18 cellular contexts compared by ENCODE assay signal in the genomic region with DNA sequence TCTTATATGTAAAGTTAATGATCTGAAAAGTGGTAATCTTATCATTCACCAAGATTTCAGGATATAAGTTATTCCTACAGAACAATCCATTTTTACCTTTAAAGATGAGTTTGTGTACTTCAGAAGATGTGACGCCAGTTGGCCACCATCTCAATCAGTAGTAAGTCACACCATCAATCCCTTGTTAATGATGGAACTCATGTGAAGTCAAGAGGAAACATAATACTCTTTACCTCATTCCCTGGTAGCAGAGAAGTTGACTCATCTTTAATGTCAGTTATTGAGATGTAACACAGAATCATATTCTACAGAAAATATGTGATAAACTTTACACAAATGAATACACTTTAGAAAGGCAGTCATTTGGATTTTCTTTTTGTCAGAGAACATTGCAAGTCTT. TPM values are rescaled to one million over a fixed set of nuclear protein-coding genes. Genes with fewer than 3 reads are reported as not detected.
A peak's percentile ranks its signal among the peaks of the same experiment; 100 is the strongest.
DNase-seq lines count a peak whose midpoint lies in the region; ATAC-seq and TF ChIP-seq lines count a peak whose summit lies in the region.
"Had no signal": no experiment of that assay in that cellular context is flagged by ENCODE, and none has a peak within 500 bp of the region (broad histone marks: within the 10 kb centered on the region; RNA-seq: fewer than 3 reads in every experiment).

No MANE protein-coding gene starts in this region.

- H3K4me3 Mint-ChIP-seq in activated naive CD4-positive, alpha-beta T cell treated with anti-CD3 and anti-CD28 coated beads, Interleukin-2, amount 50 U/mL, for 24 hours, result peak overlapping the region; percentile 96
- H3K4me3 Mint-ChIP-seq in activated naive CD8-positive, alpha-beta T cell treated with anti-CD3 and anti-CD28 coated beads, Interleukin-2, amount 50 U/mL, for 24 hours, result peak overlapping the region; percentile 94
- peak overlapping the region; percentile 83 for H3K4me3 Mint-ChIP-seq in stimulated activated effector memory CD8-positive, alpha-beta T cell treated with anti-CD3 and anti-CD28 coated beads, Interleukin-12 subunit alpha, Interleukin-12 subunit beta, amount 100 ng/mL, for 72 hours
- H3K4me3 Mint-ChIP-seq: mesothelial cell of epicardium had no signal

- no peak overlapping the region; a peak in 1 of 4 replicates for H4K8ac ChIP-seq in IMR-90 (ENCODE audit: low read depth in 2 of 2, low read length in 2 of 2)

- no peak for TF ChIP-seq RAD21 in IMR-90 (IDR thresholded peaks at IDR 0.05; ENCODE audit: low read length)

- no peaks in the 10 kb centered on the region for H3K27me3 Mint-ChIP-seq in activated naive CD4-positive, alpha-beta T cell treated with anti-CD3 and anti-CD28 coated beads, Interleukin-2, amount 50 U/mL, for 24 hours
- no peaks in the 10 kb centered on the region for H3K27me3 Mint-ChIP-seq in activated naive CD8-positive, alpha-beta T cell treated with anti-CD3 and anti-CD28 coated beads, Interleukin-2, amount 50 U/mL, for 24 hours
- H3K27me3 Mint-ChIP-seq: central memory CD8-positive, alpha-beta T cell had no signal

- H4K5ac ChIP-seq in IMR-90 (ENCODE audit: low read depth, low read length), result no peak overlapping the region

- H2BK5ac ChIP-seq in IMR-90 (ENCODE audit: low read depth, low read length, poor library complexity, severe bottlenecking), result peak overlapping the region; percentile 55

- DNase-seq in activated naive CD4-positive, alpha-beta T cell treated with anti-CD3 and anti-CD28 coated beads, Interleukin-2, amount 50 U/mL, for 16 hours, result no peak
- DNase-seq in IMR-90 (peak; percentile 56), T-helper 1 cell (no peak), NCI-H2196 (lab: John Stamatoyannopoulos, UW; ENCODE audit: unreplicated experiment) (no peak), DMS153 (lab: John Stamatoyannopoulos, UW) (no peak)
- no peak for DNase-seq in activated naive CD8-positive, alpha-beta T cell treated with anti-CD3 and anti-CD28 coated beads, Interleukin-2, amount 50 U/mL, for 24 hours
- DNase-seq in stimulated activated effector memory CD8-positive, alpha-beta T cell treated with anti-CD3 and anti-CD28 coated beads, Interleukin-12 subunit alpha, Interleukin-12 subunit beta, amount 100 ng/mL, for 72 hours (ENCODE audit: low spot score in 2 of 2), result no peak
- DNase-seq: H7; immature natural killer cell; MV-4-11; nucleus accumbens; Right ventricle myocardium superior; stimulated activated naive CD4-positive, alpha-beta T cell; T1000 had no signal

- peaks cover 14% of the 10 kb centered on the region for H3K9me1 ChIP-seq in IMR-90 (ENCODE audit: insufficient read depth, low read length)

- no peak overlapping the region for H3K27ac ChIP-seq in IMR-90 (ENCODE audit: insufficient read depth, low read length)

- H3K18ac ChIP-seq in IMR-90 (ENCODE audit: low read depth, low read length), result no peak overlapping the region

- CTCF ChIA-PET in IMR-90 (lab: Yijun Ruan, JAX), result no interaction called here

- H3K79me1 ChIP-seq in IMR-90 (ENCODE audit: low read depth in 1 of 2, low read length in 2 of 2), result peaks cover 22 to 49% of the 10 kb centered on the region in 2 experiments

- TF ChIP-seq CTCF in IMR-90 (conservative IDR thresholded peaks at IDR 0.05; ENCODE audit: low read depth, low read length), result no peak

- no peak overlapping the region for H2BK20ac ChIP-seq in IMR-90 (ENCODE audit: low read depth, low read length)

- H3K4me3 ChIP-seq in IMR-90 (ENCODE audit: insufficient read depth, low read depth, low read length), result no peak overlapping the region

- no peak overlapping the region for H4K91ac ChIP-seq in IMR-90 (ENCODE audit: insufficient read depth, low read depth, low read length)

- peak overlapping the region; percentile 51; the same call in 1 of the 2 replicates for H3K4me2 ChIP-seq in IMR-90 (ENCODE audit: low read depth, low read length)

- H3K27me3 ChIP-seq in IMR-90 (ENCODE audit: control insufficient read depth, insufficient read depth, low read length), result no peaks in the 10 kb centered on the region

- H2BK15ac ChIP-seq in IMR-90 (ENCODE audit: low read depth, low read length), result no peak overlapping the region; the same call in 2 of the 3 replicates

- in situ Hi-C loops in IMR-90 (cut with MboI; ENCODE audit: low sequenced_read_pairs), result loop anchor here (10.0 kb wide), 1 partner anchor 144 kb away; no protein-coding TSS in a partner anchor

- peaks cover 25% of the 10 kb centered on the region for H3K4me1 Mint-ChIP-seq in activated naive CD4-positive, alpha-beta T cell treated with anti-CD3 and anti-CD28 coated beads, Interleukin-2, amount 50 U/mL, for 24 hours
- H3K4me1 Mint-ChIP-seq in activated naive CD8-positive, alpha-beta T cell treated with anti-CD3 and anti-CD28 coated beads, Interleukin-2, amount 50 U/mL, for 24 hours, result peaks cover 70% of the 10 kb centered on the region
- H3K4me1 Mint-ChIP-seq in stimulated activated effector memory CD8-positive, alpha-beta T cell treated with anti-CD3 and anti-CD28 coated beads, Interleukin-12 subunit alpha, Interleukin-12 subunit beta, amount 100 ng/mL, for 72 hours, result peaks cover 76% of the 10 kb centered on the region

- no peaks in the 10 kb centered on the region for H3K9me3 Mint-ChIP-seq in activated naive CD4-positive, alpha-beta T cell treated with anti-CD3 and anti-CD28 coated beads, Interleukin-2, amount 50 U/mL, for 24 hours
- H3K9me3 Mint-ChIP-seq in activated naive CD8-positive, alpha-beta T cell treated with anti-CD3 and anti-CD28 coated beads, Interleukin-2, amount 50 U/mL, for 24 hours, result no peaks in the 10 kb centered on the region
- H3K9me3 Mint-ChIP-seq in stimulated activated effector memory CD8-positive, alpha-beta T cell treated with anti-CD3 and anti-CD28 coated beads, Interleukin-12 subunit alpha, Interleukin-12 subunit beta, amount 100 ng/mL, for 72 hours, result no peaks in the 10 kb centered on the region
- H3K9me3 Mint-ChIP-seq: central memory CD8-positive, alpha-beta T cell; immature natural killer cell; mesothelial cell of epicardium had no signal

- H3K56ac ChIP-seq in IMR-90 (ENCODE audit: extremely low read depth, insufficient read depth, low read length), result no peak overlapping the region

- H3K27ac Mint-ChIP-seq in activated naive CD4-positive, alpha-beta T cell treated with anti-CD3 and anti-CD28 coated beads, Interleukin-2, amount 50 U/mL, for 24 hours, result peak overlapping the region; percentile 97
- H3K27ac Mint-ChIP-seq in activated naive CD8-positive, alpha-beta T cell treated with anti-CD3 and anti-CD28 coated beads, Interleukin-2, amount 50 U/mL, for 24 hours, result peak overlapping the region; percentile 96
- peak overlapping the region; percentile 98 for H3K27ac Mint-ChIP-seq in stimulated activated effector memory CD8-positive, alpha-beta T cell treated with anti-CD3 and anti-CD28 coated beads, Interleukin-12 subunit alpha, Interleukin-12 subunit beta, amount 100 ng/mL, for 72 hours
- H3K27ac Mint-ChIP-seq: mesothelial cell of epicardium had no signal

- no peak for TF ChIP-seq POLR2A in IMR-90 (IDR thresholded peaks at IDR 0.05; ENCODE audit: low read depth, low read length)

- H3K4ac ChIP-seq in IMR-90 (ENCODE audit: low read depth, low read length), result no peak overlapping the region

- no TSS peak for BruUV-seq in IMR-90 (replicated peaks; lab: Mats Ljungman, UMichigan)

- H3K9me3 ChIP-seq in IMR-90 (ENCODE audit: control insufficient read depth, insufficient read depth, low read length), result no peaks in the 10 kb centered on the region

- no CpG with 5 or more reads among the region's 1 CpG for WGBS in IMR-90 (ENCODE audit: extremely low coverage in 2 of 2, insufficient read length in 1 of 2), 2 experiments

- no peak overlapping the region for H2BK120ac ChIP-seq in IMR-90 (ENCODE audit: low read depth, low read length)

- H3K23ac ChIP-seq in IMR-90 (ENCODE audit: low read depth, low read length), result no peak overlapping the region

- H3K14ac ChIP-seq in IMR-90 (replicated peaks; ENCODE audit: low read depth, low read length), result 0 out of 2 replicates have a peak overlapping the region, but pooled peaks have one; percentile 36

- intact Hi-C loops in IMR-90 (cut with micrococcal nuclease), result no loop called here

- POLR2A ChIA-PET in IMR-90 (lab: Charles Lee; ENCODE audit: unreplicated experiment), result no interaction called here

- H3K9ac ChIP-seq in IMR-90 (ENCODE audit: low read depth, low read length), result no peak overlapping the region

- peak overlapping the region; percentile 61; the same call in 1 of the 2 replicates for H2AK5ac ChIP-seq in IMR-90 (ENCODE audit: low read depth, low read length)

- peaks cover 74% of the 10 kb centered on the region for H3K36me3 Mint-ChIP-seq in activated naive CD4-positive, alpha-beta T cell treated with anti-CD3 and anti-CD28 coated beads, Interleukin-2, amount 50 U/mL, for 24 hours
- H3K36me3 Mint-ChIP-seq in activated naive CD8-positive, alpha-beta T cell treated with anti-CD3 and anti-CD28 coated beads, Interleukin-2, amount 50 U/mL, for 24 hours (ENCODE audit: low read depth), result peaks cover 95% of the 10 kb centered on the region
- H3K36me3 Mint-ChIP-seq in stimulated activated effector memory CD8-positive, alpha-beta T cell treated with anti-CD3 and anti-CD28 coated beads, Interleukin-12 subunit alpha, Interleukin-12 subunit beta, amount 100 ng/mL, for 72 hours, result peaks cover 100% of the 10 kb centered on the region

- no peak overlapping the region for H2AK9ac ChIP-seq in IMR-90 (replicated peaks; ENCODE audit: low read depth, low read length, poor library complexity)

- ATAC-seq in IMR-90 (ENCODE audit: low read depth), result no peak
- ATAC-seq in activated naive CD8-positive, alpha-beta T cell treated with anti-CD3 and anti-CD28 coated beads, Interleukin-2, amount 50 U/mL, for 24 hours, result no peak
- ATAC-seq in stimulated activated effector memory CD8-positive, alpha-beta T cell treated with anti-CD3 and anti-CD28 coated beads, Interleukin-12 subunit alpha, Interleukin-12 subunit beta, amount 100 ng/mL, for 72 hours, result no peak
- ATAC-seq: sciatic nerve had no signal

- no peaks in the 10 kb centered on the region; the same call in 1 of the 2 replicates for H4K20me1 ChIP-seq in IMR-90 (ENCODE audit: insufficient read depth, low read length)

- H3K36me3 ChIP-seq in IMR-90 (ENCODE audit: control insufficient read depth, insufficient read depth, low read length), result peaks cover 7% of the 10 kb centered on the region; the same call in 1 of the 2 replicates

- H2AFZ ChIP-seq in IMR-90 (replicated peaks; ENCODE audit: low read length, poor library complexity), result no peak overlapping the region

- H3K4me1 ChIP-seq in IMR-90 (ENCODE audit: control insufficient read depth, insufficient read depth, low read length), result peaks cover 5% of the 10 kb centered on the region

- dilution Hi-C loops in IMR-90 (cut with HindIII; ENCODE audit: low sequenced_read_pairs, unreplicated experiment), result no loop called here

TF ChIP-seq in IMR-90, 13 proteins besides CTCF, POLR2A, EP300 and RAD21 (continues in another document):
- TF ChIP-seq MAZ (IDR thresholded peaks at IDR 0.05; ENCODE audit: borderline replicate concordance, low read depth, low read length) (no peak), FOS (IDR thresholded peaks at IDR 0.05; ENCODE audit: low read depth, low read length) (no peak), CHD1 (IDR thresholded peaks at IDR 0.05; ENCODE audit: low read depth, low read length) (no peak), RFX5 (IDR thresholded peaks at IDR 0.05; ENCODE audit: low read depth, low read length) (no peak)

RNA-seq across cellular contexts. Expression of a gene that starts 38.2 kb away (rescaled TPM):
- 20.6 and 40.0 TPM in 2 replicates for total RNA-seq in IMR-90 (2012; rRNA removed)
- 15.2 and 15.4 TPM in 2 replicates for polyA plus RNA-seq in IMR-90 (2012; rRNA removed)
- polyA plus RNA-seq in IMR-90 (2012; cell fraction: cytosol; rRNA removed), result 3.0 and 5.4 TPM in 2 replicates
- polyA plus RNA-seq in IMR-90 (2012; cell fraction: nucleus; rRNA removed; ENCODE audit: low replicate concordance), result 1.3 and 5.9 TPM in 2 replicates
